In the genomic region with DNA sequence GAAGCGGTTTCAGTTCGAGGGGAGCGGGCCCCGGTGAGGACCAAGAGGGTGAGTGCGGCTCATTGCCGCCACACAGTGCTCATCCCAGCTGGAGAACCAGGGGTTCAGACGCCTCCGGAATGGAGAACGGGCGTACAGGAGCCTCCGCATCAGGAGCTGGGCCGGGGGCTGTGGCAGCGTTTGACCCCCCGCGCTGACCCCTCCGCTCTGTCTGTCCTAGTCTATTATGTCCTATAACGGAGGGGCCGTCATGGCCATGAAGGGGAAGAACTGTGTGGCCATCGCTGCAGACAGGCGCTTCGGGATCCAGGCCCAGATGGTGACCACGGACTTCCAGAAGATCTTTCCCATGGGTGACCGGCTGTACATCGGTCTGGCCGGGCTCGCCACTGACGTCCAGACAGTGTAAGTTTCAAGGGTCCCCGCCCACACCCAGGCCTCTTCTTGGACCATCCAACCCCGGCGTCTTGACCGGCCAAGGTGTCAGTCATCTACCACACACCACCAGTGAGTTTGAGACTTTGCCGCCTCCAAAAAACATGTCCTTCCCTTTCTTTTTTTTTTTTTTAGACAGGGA, we compare ENCODE assay signal across 8 cellular contexts. TPM values are rescaled to one million over a fixed set of nuclear protein-coding genes. Genes with fewer than 3 reads are reported as not detected.
DNase-seq lines count a peak whose midpoint lies in the region; ATAC-seq and TF ChIP-seq lines count a peak whose summit lies in the region.

No MANE protein-coding gene starts in this region.

- H3K27ac Mint-ChIP-seq in activated CD4-positive, alpha-beta T cell treated with anti-CD3 and anti-CD28 coated beads, Interleukin-2, amount 10 ng/mL, durations not matched to agents 24 days and 14 days, result peak overlapping the region; percentile 98

- 9% methylated on average over 14 of the region's 32 CpGs for WGBS in esophagus muscularis mucosa
- WGBS in psoas muscle, 3 donors, result 4 to 6% (median 4%) methylated on average over 32 of the region's 32 CpGs

- no peaks in the 10 kb centered on the region for H3K9me2 ChIP-seq in PC-9 (ENCODE audit: insufficient read depth)

- no peaks in the 10 kb centered on the region for H3K9me3 ChIP-seq in PC-9 (ENCODE audit: insufficient read depth, low read depth)
- no peaks in the 10 kb centered on the region for H3K9me3 ChIP-seq in esophagus muscularis mucosa
- H3K9me3 ChIP-seq in psoas muscle, result no peaks in the 10 kb centered on the region

- peaks cover 10% of the 10 kb centered on the region for H3K4me1 ChIP-seq in PC-9 (replicated peaks; ENCODE audit: insufficient read depth)
- peaks cover 45 to 68% (median 58%) of the 10 kb centered on the region in 4 donors for H3K4me1 ChIP-seq in esophagus muscularis mucosa
- peaks cover 32% of the 10 kb centered on the region for H3K4me1 ChIP-seq in psoas muscle

- POLR2A ChIA-PET in PC-9 (lab: Charles Lee; ENCODE audit: unreplicated experiment), result no interaction called here

- CTCF ChIA-PET in PC-9 (lab: Charles Lee), result no interaction called here

- no peak for TF ChIP-seq EP300 in esophagus muscularis mucosa (IDR thresholded peaks at IDR 0.05)

- H2AFZ ChIP-seq in PC-9, result peak overlapping the region; percentile 80; the same call in 1 of the 2 replicates

- H3K27me3 Mint-ChIP-seq in activated CD4-positive, alpha-beta T cell treated with anti-CD3 and anti-CD28 coated beads, Interleukin-2, amount 10 ng/mL, durations not matched to agents 24 days and 14 days, result peaks cover 24% of the 10 kb centered on the region

- TF ChIP-seq POLR2A in esophagus muscularis mucosa (IDR thresholded peaks at IDR 0.05; ENCODE audit: low read depth), result no peak

- ATAC-seq in psoas muscle, result peak; percentile 17 to 36 (median 20)
- ATAC-seq in HG03571 (IDR thresholded peaks at IDR 0.05; ENCODE audit: unreplicated experiment), result no peak

- no peaks in the 10 kb centered on the region for H3K36me3 ChIP-seq in PC-9 (ENCODE audit: low read depth)
- peaks cover 23 to 41% (median 36%) of the 10 kb centered on the region in 4 donors for H3K36me3 ChIP-seq in esophagus muscularis mucosa
- H3K36me3 ChIP-seq in psoas muscle (ENCODE audit: insufficient read depth in 1 of 2, low read depth in 1 of 2), result peaks cover 3 to 44% of the 10 kb centered on the region in 2 donors

- TF ChIP-seq CTCF in PC-9 (conservative IDR thresholded peaks at IDR 0.05) (no peak), esophagus muscularis mucosa (IDR thresholded peaks at IDR 0.05) (no peak), psoas muscle (IDR thresholded peaks at IDR 0.05) (no peak)

- H3K4me2 ChIP-seq in PC-9, result peak overlapping the region; percentile 89

- peaks cover 11% of the 10 kb centered on the region for H3F3A ChIP-seq in PC-9 (ENCODE audit: insufficient read depth, low read depth)

- H3K27me3 ChIP-seq in PC-9 (ENCODE audit: insufficient read depth, low read depth), result no peaks in the 10 kb centered on the region
- H3K27me3 ChIP-seq in esophagus muscularis mucosa, result peaks cover 0 to 6% (median 0%) of the 10 kb centered on the region in 4 donors
- peaks cover 0 to 35% (median 5%) of the 10 kb centered on the region in 3 donors for H3K27me3 ChIP-seq in psoas muscle (ENCODE audit: insufficient read depth in 3 of 3, low read length in 2 of 3)

- BruUV-seq in PC-9 (replicated peaks; lab: Mats Ljungman, UMichigan), result TSS peak; percentile 40

- H3K36me3 Mint-ChIP-seq in activated CD4-positive, alpha-beta T cell treated with anti-CD3 and anti-CD28 coated beads, Interleukin-2, amount 10 ng/mL, durations not matched to agents 24 days and 14 days (ENCODE audit: low read depth), result peaks cover 37% of the 10 kb centered on the region

- DNase-seq in activated CD4-positive, alpha-beta T cell treated with anti-CD3 and anti-CD28 coated beads, Interleukin-2, amount 10 ng/mL, durations not matched to agents 24 days and 14 days, result no peak
- DNase-seq in activated CD4-positive, alpha-beta T cell treated with anti-CD3 and anti-CD28 coated beads for 1 hour, result no peak
- no peak for DNase-seq in PC-9
- DNase-seq in esophagus muscularis mucosa (ENCODE audit: extremely low spot score), result no peak
- no peak for DNase-seq in psoas muscle
- no peak for DNase-seq in activated CD8-positive, alpha-beta memory T cell treated with anti-CD3 and anti-CD28 coated beads, Interleukin-2, amount 50 U/mL, for 48 hours
- DNase-seq in activated CD4-positive, alpha-beta T cell treated with anti-CD3 and anti-CD28 coated beads, Interleukin-2, amount 50 U/mL, for 48 hours, result no peak

- no peaks in the 10 kb centered on the region for H3K9me3 Mint-ChIP-seq in activated CD4-positive, alpha-beta T cell treated with anti-CD3 and anti-CD28 coated beads, Interleukin-2, amount 10 ng/mL, durations not matched to agents 24 days and 14 days

- H3K4me3 Mint-ChIP-seq in activated CD4-positive, alpha-beta T cell treated with anti-CD3 and anti-CD28 coated beads, Interleukin-2, amount 10 ng/mL, durations not matched to agents 24 days and 14 days, result peak overlapping the region; percentile 99

- H3K4me1 Mint-ChIP-seq in activated CD4-positive, alpha-beta T cell treated with anti-CD3 and anti-CD28 coated beads, Interleukin-2, amount 10 ng/mL, durations not matched to agents 24 days and 14 days, result peaks cover 39% of the 10 kb centered on the region

- H3K27ac ChIP-seq in PC-9, result 0 out of 2 replicates have a peak overlapping the region, but pooled peaks have one; percentile 12
- peak overlapping the region; percentile 87 to 97 (median 94) for H3K27ac ChIP-seq in esophagus muscularis mucosa (replicated peaks in 1 of 4)
- peak overlapping the region; percentile 92 for H3K27ac ChIP-seq in psoas muscle

- H3K79me2 ChIP-seq in PC-9 (ENCODE audit: low read depth), result peaks cover 69% of the 10 kb centered on the region

- H3K4me3 ChIP-seq in PC-9 (peak overlapping the region; percentile 92), esophagus muscularis mucosa (peak overlapping the region; percentile 84 to 97 (median 92)), psoas muscle (peak overlapping the region; percentile 79)

- intact Hi-C loops in activated CD4-positive, alpha-beta T cell treated with anti-CD3 and anti-CD28 coated beads, Interleukin-2, amount 10 ng/mL, durations not matched to agents 24 days and 14 days (cut with micrococcal nuclease), result loop anchor here (1.0 to 5.0 kb wide), 7 partner anchors 46 to 401 kb away; a partner anchor contains a TSS
- intact Hi-C loops in PC-9 (cut with micrococcal nuclease; ENCODE audit: unreplicated experiment), result loop anchor here (5.0 kb wide), 2 partner anchors 44 to 214 kb away; a partner anchor contains a TSS
- intact Hi-C loops in esophagus muscularis mucosa (cut with DNase I), result no loop called here
- intact Hi-C loops in psoas muscle (cut with DNase I), result loop anchor here in 1 of 2 donors (5.0 to 10.0 kb wide), 2 partner anchors 72 to 399 kb away; a partner anchor contains a TSS

- H4K20me1 ChIP-seq in PC-9 (ENCODE audit: insufficient read depth), result no peaks in the 10 kb centered on the region; the same call in 1 of the 2 replicates

RNA-seq across cellular contexts. Expression of a gene that starts 0.5 kb away (rescaled TPM):
- total RNA-seq in activated CD4-positive, alpha-beta T cell treated with anti-CD3 and anti-CD28 coated beads, Interleukin-2, amount 10 ng/mL, durations not matched to agents 24 days and 14 days, result 356 and 358 TPM in 2 replicates
- total RNA-seq in PC-9 (2021), result 262 and 278 TPM in 2 replicates
- total RNA-seq in esophagus muscularis mucosa, result 100 to 1,000 TPM; 122 to 158 (median 137) TPM
- total RNA-seq in psoas muscle, result 100 to 1,000 TPM; 112 to 209 (median 184) TPM
- 100 to 1,000 TPM; 286 to 463 (median 332) TPM for polyA plus RNA-seq in psoas muscle

RNA-seq across cellular contexts. Expression of a gene that starts 4.9 kb away (rescaled TPM):
- total RNA-seq in activated CD4-positive, alpha-beta T cell treated with anti-CD3 and anti-CD28 coated beads, Interleukin-2, amount 10 ng/mL, durations not matched to agents 24 days and 14 days, result 4.7 and 5.5 TPM in 2 replicates
- total RNA-seq in PC-9 (2021) (26.9 and 43.3 TPM in 2 replicates), esophagus muscularis mucosa (10 to 100 TPM; 10.3 to 15.7 (median 12.4) TPM), psoas muscle (10 to 100 TPM in 1 of 4 donors, 1 to 10 TPM in 3; 7.1 to 10.8 (median 7.5) TPM)
- 1 to 10 TPM; 3.3 to 5.8 (median 5.1) TPM for polyA plus RNA-seq in psoas muscle

RNA-seq across cellular contexts. Expression of a gene that starts 22.9 kb away (rescaled TPM):
- 44.0 and 46.7 TPM in 2 replicates for total RNA-seq in activated CD4-positive, alpha-beta T cell treated with anti-CD3 and anti-CD28 coated beads, Interleukin-2, amount 10 ng/mL, durations not matched to agents 24 days and 14 days
- 36.6 and 38.1 TPM in 2 replicates for total RNA-seq in PC-9 (2021)
- 10 to 100 TPM; 10.1 to 18.5 (median 18.0) TPM for total RNA-seq in esophagus muscularis mucosa
- total RNA-seq in psoas muscle, result 10 to 100 TPM; 29.9 to 45.5 (median 37.4) TPM
- polyA plus RNA-seq in psoas muscle, result 10 to 100 TPM; 39.6 to 83.6 (median 41.5) TPM

RNA-seq across cellular contexts. Expression of a gene that starts 46.3 kb away (rescaled TPM):
- total RNA-seq in activated CD4-positive, alpha-beta T cell treated with anti-CD3 and anti-CD28 coated beads, Interleukin-2, amount 10 ng/mL, durations not matched to agents 24 days and 14 days, result 42.8 and 44.3 TPM in 2 replicates
- total RNA-seq in PC-9 (2021), result 40.6 and 47.4 TPM in 2 replicates
- total RNA-seq in esophagus muscularis mucosa, result 10 to 100 TPM; 39.5 to 72.1 (median 53.2) TPM
- 10 to 100 TPM; 61.2 to 66.7 (median 63.8) TPM for total RNA-seq in psoas muscle
- 10 to 100 TPM; 19.3 to 72.6 (median 26.5) TPM for polyA plus RNA-seq in psoas muscle

RNA-seq across cellular contexts. Expression of a gene that starts 47.9 kb away (rescaled TPM):
- 243 and 248 TPM in 2 replicates for total RNA-seq in activated CD4-positive, alpha-beta T cell treated with anti-CD3 and anti-CD28 coated beads, Interleukin-2, amount 10 ng/mL, durations not matched to agents 24 days and 14 days
- total RNA-seq in PC-9 (2021) (113 and 127 TPM in 2 replicates), esophagus muscularis mucosa (10 to 100 TPM; 62.7 to 83.6 (median 73.0) TPM), psoas muscle (100 to 1,000 TPM in 1 of 4 donors, 10 to 100 TPM in 3; 78.5 to 120 (median 84.9) TPM)
- 10 to 100 TPM; 16.3 to 50.2 (median 25.5) TPM for polyA plus RNA-seq in psoas muscle

Comparison
In these comparisons a context has a peak if more than half of its experiments do, and no peak if none do; other contexts are left out.
1. H3K27ac ChIP-seq: peak in every context shown above with its lines; median percentile 94 in esophagus muscularis mucosa; 92 in psoas muscle; 12 in PC-9.